20 cellular contexts compared by ENCODE assay signal in the genomic region with DNA sequence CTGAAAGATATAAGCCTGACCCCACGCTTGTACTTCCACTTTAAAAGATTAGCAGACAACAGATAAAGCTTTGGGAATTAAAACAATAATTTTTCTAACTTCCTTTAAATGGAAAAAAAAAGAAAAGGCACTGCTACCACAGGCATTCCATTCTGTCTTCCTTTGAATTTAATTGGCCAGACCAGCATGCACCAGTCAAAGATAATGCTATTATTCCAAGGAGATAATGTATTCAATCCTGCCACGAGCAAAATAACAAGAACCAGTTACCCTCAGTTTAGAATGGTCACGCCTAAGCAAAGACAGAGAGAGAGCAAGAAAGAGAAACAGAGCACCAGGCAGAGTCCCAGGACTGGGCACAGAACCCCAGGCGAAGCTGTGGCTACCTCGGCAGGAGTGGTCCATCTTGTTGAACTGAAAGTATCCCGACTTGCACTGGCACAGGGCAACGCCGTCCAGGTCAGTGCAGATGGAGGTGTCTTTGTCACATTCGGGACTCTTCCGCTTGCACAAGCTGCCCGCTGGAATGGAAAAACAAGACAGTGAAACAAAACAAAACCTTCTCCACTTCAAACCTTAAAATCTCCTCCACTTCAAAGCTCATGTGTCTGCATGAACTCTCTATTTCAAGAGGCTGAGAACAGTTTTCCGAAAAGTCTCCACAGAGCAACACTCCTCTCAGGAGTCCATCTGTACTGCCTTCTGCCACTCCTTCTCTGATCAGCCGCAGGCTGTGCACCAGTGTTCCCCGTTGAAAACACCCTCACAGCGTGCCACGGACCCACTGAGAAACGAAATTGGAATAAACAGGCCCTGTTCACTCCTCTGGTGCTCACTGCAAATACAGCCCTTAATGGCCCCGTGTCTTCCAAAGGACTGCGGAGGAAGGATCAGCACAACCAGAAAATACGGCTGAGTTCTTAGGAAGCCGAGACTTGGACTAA. TPM values are rescaled to one million over a fixed set of nuclear protein-coding genes. Genes with fewer than 3 reads are reported as not detected.
DNase-seq lines count a peak whose midpoint lies in the region; ATAC-seq and TF ChIP-seq lines count a peak whose summit lies in the region.
"Had no signal": no experiment of that assay in that cellular context is flagged by ENCODE, and none has a peak within 500 bp of the region (broad histone marks: within the 10 kb centered on the region; RNA-seq: fewer than 3 reads in every experiment).

No MANE protein-coding gene starts in this region.

- H3K27me3 Mint-ChIP-seq in natural killer cell (ENCODE audit: low read depth in 2 of 2) (no peaks in the 10 kb centered on the region), WTC11 (ENCODE audit: low read depth) (no peaks in the 10 kb centered on the region), chondrocyte (ENCODE audit: low read depth) (no peaks in the 10 kb centered on the region)
- H3K27me3 Mint-ChIP-seq in natural killer cell treated with Interleukin-12 subunit alpha and Interleukin-12 subunit beta and Interleukin-15 and Interleukin-18, amount 100 ng/mL, for 72 hours, result no peaks in the 10 kb centered on the region
- H3K27me3 Mint-ChIP-seq: IgD-negative memory B cell; stimulated activated naive CD8-positive, alpha-beta T cell treated with anti-CD3 and anti-CD28 coated beads, Interleukin-15, amount 100 ng/mL, for 72 hours had no signal

- no peak overlapping the region for H3K4me3 ChIP-seq in mesenchymal stem cell (ENCODE audit: insufficient read depth in 1 of 2, low read depth in 1 of 2, low read length in 2 of 2)
- no peak overlapping the region for H3K4me3 ChIP-seq in esophagus muscularis mucosa

- H3K9me3 ChIP-seq in mesenchymal stem cell (ENCODE audit: control insufficient read depth, low read length), result no peaks in the 10 kb centered on the region
- no peaks in the 10 kb centered on the region for H3K9me3 ChIP-seq in esophagus muscularis mucosa
- H3K9me3 ChIP-seq: neutrophil had no signal

- H3K36me3 Mint-ChIP-seq in natural killer cell, result no peaks in the 10 kb centered on the region
- H3K36me3 Mint-ChIP-seq in natural killer cell treated with Interleukin-12 subunit alpha and Interleukin-12 subunit beta and Interleukin-15 and Interleukin-18, amount 100 ng/mL, for 72 hours, result peaks cover 6% of the 10 kb centered on the region
- H3K36me3 Mint-ChIP-seq in WTC11, result peaks cover 14% of the 10 kb centered on the region
- peaks cover 44% of the 10 kb centered on the region for H3K36me3 Mint-ChIP-seq in chondrocyte (ENCODE audit: low read depth)

- WGBS in mesenchymal stem cell, result 95% methylated on average over 21 of the region's 21 CpGs
- 80% methylated on average over 21 of the region's 21 CpGs for WGBS in esophagus muscularis mucosa

- H2BK12ac ChIP-seq in mesenchymal stem cell (ENCODE audit: low read length in 2 of 2), result no peak overlapping the region

- no peak overlapping the region for H2AFZ ChIP-seq in mesenchymal stem cell (ENCODE audit: low read depth, low read length)

- no peak overlapping the region for H4K91ac ChIP-seq in mesenchymal stem cell (ENCODE audit: low read length)

- no peak overlapping the region for H2AK5ac ChIP-seq in mesenchymal stem cell (ENCODE audit: low read length, severe bottlenecking)

- H3K36me3 ChIP-seq in mesenchymal stem cell (ENCODE audit: control insufficient read depth in 1 of 2, insufficient read depth in 2 of 2, low read depth in 1 of 2, low read length in 2 of 2) (peaks cover 74 to 93% of the 10 kb centered on the region in 2 experiments), esophagus muscularis mucosa (peaks cover 13 to 93% (median 70%) of the 10 kb centered on the region in 4 donors)
- H3K36me3 ChIP-seq: neutrophil had no signal

- H3K14ac ChIP-seq in mesenchymal stem cell (ENCODE audit: low read length in 2 of 2), result no peak overlapping the region

- H3K9me3 Mint-ChIP-seq in natural killer cell (no peaks in the 10 kb centered on the region), WTC11 (no peaks in the 10 kb centered on the region), chondrocyte (ENCODE audit: low read depth) (no peaks in the 10 kb centered on the region)
- no peaks in the 10 kb centered on the region for H3K9me3 Mint-ChIP-seq in natural killer cell treated with Interleukin-12 subunit alpha and Interleukin-12 subunit beta and Interleukin-15 and Interleukin-18, amount 100 ng/mL, for 72 hours
- H3K9me3 Mint-ChIP-seq: IgD-negative memory B cell; stimulated activated naive CD8-positive, alpha-beta T cell treated with anti-CD3 and anti-CD28 coated beads, Interleukin-15, amount 100 ng/mL, for 72 hours; T-helper 1 cell treated with Interleukin-12 subunit alpha and Interleukin-12 subunit beta and Interleukin-4 antibody, amounts not matched to agents 30 μg/mL and 1 μg/mL, for 36 hours had no signal

- H3K4me2 ChIP-seq in mesenchymal stem cell (ENCODE audit: low read length, poor library complexity, severe bottlenecking), result no peak overlapping the region

- no peak overlapping the region for H2BK15ac ChIP-seq in mesenchymal stem cell (ENCODE audit: low read depth, poor library complexity, severe bottlenecking)

- POLR2A ChIA-PET in WTC11 (lab: Charles Lee), result no interaction called here

- TF ChIP-seq CTCF in natural killer cell (IDR thresholded peaks at IDR 0.05) (no peak), WTC11 (IDR thresholded peaks at IDR 0.05) (no peak), esophagus muscularis mucosa (IDR thresholded peaks at IDR 0.05) (no peak), chondrocyte (IDR thresholded peaks at IDR 0.05) (no peak)

- no peak overlapping the region for H3K18ac ChIP-seq in mesenchymal stem cell (ENCODE audit: low read depth in 1 of 2, low read length in 2 of 2)

- ATAC-seq in natural killer cell, result no peak
- ATAC-seq in natural killer cell treated with Interleukin-12 subunit alpha and Interleukin-12 subunit beta and Interleukin-15 and Interleukin-18, amount 100 ng/mL, for 72 hours, result no peak
- no peak for ATAC-seq in WTC11
- ATAC-seq in HG03460 (IDR thresholded peaks at IDR 0.05; ENCODE audit: unreplicated experiment), result no peak
- ATAC-seq: stimulated activated naive CD8-positive, alpha-beta T cell treated with anti-CD3 and anti-CD28 coated beads, Interleukin-15, amount 100 ng/mL, for 72 hours had no signal

- no peak overlapping the region for H2BK5ac ChIP-seq in mesenchymal stem cell (ENCODE audit: low read depth, low read length, poor library complexity, severe bottlenecking)

- TF ChIP-seq POLR2A in esophagus muscularis mucosa (IDR thresholded peaks at IDR 0.05; ENCODE audit: low read depth), result no peak

- no peak overlapping the region for H3K9ac ChIP-seq in mesenchymal stem cell (ENCODE audit: low read length)

- CTCF ChIA-PET in WTC11 (lab: Charles Lee), result no interaction called here

- no peak overlapping the region for H2BK120ac ChIP-seq in mesenchymal stem cell (ENCODE audit: low read depth, low read length)

- H3K27ac Mint-ChIP-seq in natural killer cell, result peak overlapping the region; percentile 37 to 70
- H3K27ac Mint-ChIP-seq in natural killer cell treated with Interleukin-12 subunit alpha and Interleukin-12 subunit beta and Interleukin-15 and Interleukin-18, amount 100 ng/mL, for 72 hours, result peak overlapping the region in 1 of 2 donors; percentile 72
- peak overlapping the region; percentile 75 for H3K27ac Mint-ChIP-seq in WTC11
- H3K27ac Mint-ChIP-seq in chondrocyte (ENCODE audit: unreplicated experiment), result no peak overlapping the region
- H3K27ac Mint-ChIP-seq: IgD-negative memory B cell; T-helper 1 cell treated with Interleukin-12 subunit alpha and Interleukin-12 subunit beta and Interleukin-4 antibody, amounts not matched to agents 30 μg/mL and 1 μg/mL, for 36 hours had no signal

- peak overlapping the region in 1 of 2 experiments; percentile 19 for H3K23ac ChIP-seq in mesenchymal stem cell (ENCODE audit: low read length in 2 of 2)

- H3K79me1 ChIP-seq in mesenchymal stem cell (replicated peaks; ENCODE audit: low read length, poor library complexity, severe bottlenecking), result peaks cover 16% of the 10 kb centered on the region

- H3K4me1 Mint-ChIP-seq in natural killer cell (peaks cover 15 to 26% of the 10 kb centered on the region in 2 donors), WTC11 (peaks cover 26% of the 10 kb centered on the region), chondrocyte (ENCODE audit: low read depth) (peaks cover 10% of the 10 kb centered on the region)
- H3K4me1 Mint-ChIP-seq in natural killer cell treated with Interleukin-12 subunit alpha and Interleukin-12 subunit beta and Interleukin-15 and Interleukin-18, amount 100 ng/mL, for 72 hours (ENCODE audit: low read depth in 2 of 2), result peaks cover 11 to 24% of the 10 kb centered on the region in 2 donors

- H3K4me1 ChIP-seq in mesenchymal stem cell (ENCODE audit: control insufficient read depth, insufficient read depth, low read depth, low read length), result peaks cover 12% of the 10 kb centered on the region
- peaks cover 62 to 81% (median 72%) of the 10 kb centered on the region in 4 donors for H3K4me1 ChIP-seq in esophagus muscularis mucosa

- no peak overlapping the region for H3K4ac ChIP-seq in mesenchymal stem cell (ENCODE audit: low read depth in 1 of 2, low read length in 2 of 2)

- TF ChIP-seq EP300 in esophagus muscularis mucosa (IDR thresholded peaks at IDR 0.05), result no peak

- H3K27ac ChIP-seq in mesenchymal stem cell (ENCODE audit: low read length, poor library complexity, severe bottlenecking), result no peak overlapping the region
- peak overlapping the region in 1 of 4 donors; percentile 27 for H3K27ac ChIP-seq in esophagus muscularis mucosa (replicated peaks in 1 of 4)
- H3K27ac ChIP-seq: HL-60, neutrophil had no signal

- H3K27me3 ChIP-seq in mesenchymal stem cell (ENCODE audit: control insufficient read depth in 1 of 2, insufficient read depth in 1 of 2, low read length in 2 of 2) (no peaks in the 10 kb centered on the region), esophagus muscularis mucosa (no peaks in the 10 kb centered on the region)
- H3K27me3 ChIP-seq: neutrophil had no signal

- H3K4me3 Mint-ChIP-seq in natural killer cell (no peak overlapping the region), WTC11 (no peak overlapping the region), chondrocyte (ENCODE audit: unreplicated experiment) (no peak overlapping the region)
- no peak overlapping the region for H3K4me3 Mint-ChIP-seq in natural killer cell treated with Interleukin-12 subunit alpha and Interleukin-12 subunit beta and Interleukin-15 and Interleukin-18, amount 100 ng/mL, for 72 hours
- H3K4me3 Mint-ChIP-seq: IgD-negative memory B cell; stimulated activated naive CD8-positive, alpha-beta T cell treated with anti-CD3 and anti-CD28 coated beads, Interleukin-15, amount 100 ng/mL, for 72 hours; T-helper 1 cell treated with Interleukin-12 subunit alpha and Interleukin-12 subunit beta and Interleukin-4 antibody, amounts not matched to agents 30 μg/mL and 1 μg/mL, for 36 hours had no signal

- peak overlapping the region; percentile 33 for H4K8ac ChIP-seq in mesenchymal stem cell (ENCODE audit: low read length)

- DNase-seq in natural killer cell (no peak), WTC11 (ENCODE audit: low spot score) (no peak), mesenchymal stem cell (no peak), esophagus muscularis mucosa (ENCODE audit: extremely low spot score) (no peak), chondrocyte (ENCODE audit: low spot score) (no peak)
- DNase-seq in natural killer cell treated with Interleukin-12 subunit alpha and Interleukin-12 subunit beta and Interleukin-15 and Interleukin-18, amount 100 ng/mL, for 72 hours (ENCODE audit: low spot score), result no peak
- DNase-seq in stimulated activated CD4-positive, alpha-beta T cell treated with anti-CD3 and anti-CD28 coated beads, Interleukin-12 subunit alpha, Interleukin-12 subunit beta, amount 100 ng/mL, for 4 hours, result no peak
- DNase-seq: activated CD4-positive, CD25-positive, alpha-beta regulatory T cell; activated CD8-positive, alpha-beta memory T cell treated with anti-CD3 and anti-CD28 coated beads for 24 hours; COR-L47; effector CD4-positive, alpha-beta T cell; EL; midbrain; NCI-H2029 treated with DMSO at 0.1 percent for 48 hours; stimulated activated naive CD8-positive, alpha-beta T cell treated with anti-CD3 and anti-CD28 coated beads, Interleukin-15, amount 100 ng/mL, for 72 hours had no signal

- intact Hi-C loops in natural killer cell (cut with micrococcal nuclease), result no loop called here
- intact Hi-C loops in esophagus muscularis mucosa (cut with DNase I), result loop anchor here (5.0 kb wide), 2 partner anchors 145 to 170 kb away; no protein-coding TSS in a partner anchor

RNA-seq across cellular contexts. Expression of a gene that starts 58.2 kb away (rescaled TPM):
- 10 to 100 TPM; 52.1 to 83.5 (median 68.1) TPM for total RNA-seq in natural killer cell
- 10 to 100 TPM; 14.6 to 47.0 TPM for total RNA-seq in natural killer cell treated with Interleukin-12 subunit alpha and Interleukin-12 subunit beta and Interleukin-15 and Interleukin-18, amount 100 ng/mL, for 72 hours
- total RNA-seq in WTC11 (2021), result 7.9 to 14.6 TPM (median 8.7 TPM) in 3 replicates
- 134 TPM for polyA plus RNA-seq in mesenchymal stem cell (2013, experiment 1 of 2)
- 130 TPM for polyA plus RNA-seq in mesenchymal stem cell (2013, experiment 2 of 2)
- 10 to 100 TPM; 47.8 to 91.7 (median 76.8) TPM for total RNA-seq in esophagus muscularis mucosa
- total RNA-seq in chondrocyte, result 69.6 to 107 TPM (median 70.4 TPM) in 3 replicates
